In genomic region chr12:26203167-26203566, GRCh38 we compare ENCODE assay signal across 35 cellular contexts.
"Had no signal": no experiment of that assay in that cellular context is flagged by ENCODE, and none has a peak within 500 bp of the region (broad histone marks: within the 10 kb centered on the region; RNA-seq: fewer than 3 reads in every experiment).

No MANE protein-coding gene starts in this region.

- H3K36me3 ChIP-seq: MG63, SJCRH30 had no signal

- H3K9me3 ChIP-seq: MG63, SJCRH30 had no signal

- DNase-seq: Kasumi-1; KG1; MG63; NCI-H1048; NCI-H1092 treated with DMSO at 0.1 percent for 48 hours; NCI-H1105 treated with DMSO at 0.1 percent for 48 hours; NCI-H1417; NCI-H1436; NCI-H146; NCI-H1694; NCI-H187; NCI-H1930; NCI-H2029 treated with DMSO at 0.1 percent for 48 hours; NCI-H2081 treated with DMSO at 0.1 percent for 48 hours; NCI-H2107; NCI-H2171; NCI-H226; NCI-H446 treated with DMSO at 0.1 percent for 48 hours; NCI-H510A; NCI-H524; NCI-H526; NCI-H69; NCI-H748 treated with DMSO at 0.1 percent for 48 hours; NCI-H82; NK-92 treated with Interleukin-12 subunit alpha and Interleukin-12 subunit beta, amount 100 ng/mL, for 24 hours; OCI-M1; PC-3; SHP77; SIG-M5; SJCRH30 had no signal

- H3K4me3 ChIP-seq: MG63, SJCRH30 had no signal

- H3K27ac ChIP-seq: RWPE1, SJCRH30, SK-N-MC had no signal

- H3K4me1 ChIP-seq: SJCRH30 had no signal

- ATAC-seq: PC-3, Right ventricle myocardium inferior, SK-N-SH treated with all-trans-retinoic acid at 6 μM for 48 hours had no signal

- FAIRE-seq: RCC 7860 had no signal

- H3K27me3 ChIP-seq: SJCRH30 had no signal
